In genomic region chr21:46381521-46381920, GRCh38 we compare ENCODE assay signal across 29 cellular contexts.
"Had no signal": no experiment of that assay in that cellular context is flagged by ENCODE, and none has a peak within 500 bp of the region (broad histone marks: within the 10 kb centered on the region; RNA-seq: fewer than 3 reads in every experiment).

No MANE protein-coding gene starts in this region.

- FAIRE-seq: astrocyte, urothelium cell line had no signal

- DNase-seq: activated CD4-positive, alpha-beta T cell treated with anti-CD3 and anti-CD28 coated beads for 36 hours; activated CD4-positive, alpha-beta T cell treated with anti-CD3 and anti-CD28 coated beads, Interleukin-2, amount 50 U/mL, for 48 hours; activated CD4-positive, CD25-positive, alpha-beta regulatory T cell; activated CD8-positive, alpha-beta memory T cell treated with anti-CD3 and anti-CD28 coated beads for 24 hours; activated effector memory CD4-positive, alpha-beta T cell treated with anti-CD3 and anti-CD28 coated beads, Interleukin-2, amount 50 U/mL, for 16 hours; activated naive CD4-positive, alpha-beta T cell treated with anti-CD3 and anti-CD28 coated beads for 36 hours; activated naive CD8-positive, alpha-beta T cell treated with anti-CD3 and anti-CD28 coated beads for 36 hours; activated T-cell treated with anti-CD3 and anti-CD28 coated beads, Interleukin-2, amount 50 U/mL, for 1 hour; caudate nucleus; esophagus squamous epithelium; foreskin melanocyte; islet precursor cell; left ventricle myocardium inferior; mesendoderm; mucosa of descending colon; right cardiac atrium; stimulated activated CD4-positive, alpha-beta T cell treated with anti-CD3 and anti-CD28 coated beads, Interleukin-15, amount 100 ng/mL, for 24 hours; stimulated activated naive CD8-positive, alpha-beta T cell treated with anti-CD3 and anti-CD28 coated beads, Interleukin-15, Interleukin-2, amounts not matched to agents 100 U/mL and 50 U/mL, for 24 hours; T-helper 1 cell had no signal

- H3K4me3 ChIP-seq: esophagus squamous epithelium, left ventricle myocardium inferior, lung, mucosa of descending colon, thoracic aorta had no signal

- H3K9me3 ChIP-seq: left ventricle myocardium inferior, mucosa of descending colon, neutrophil, thoracic aorta had no signal

- H3K27ac Mint-ChIP-seq: activated CD4-positive, alpha-beta T cell treated with anti-CD3 and anti-CD28 coated beads for 36 hours; activated naive CD4-positive, alpha-beta T cell treated with anti-CD3 and anti-CD28 coated beads for 36 hours; activated naive CD8-positive, alpha-beta T cell treated with anti-CD3 and anti-CD28 coated beads for 36 hours; activated T-helper 1 cell treated with anti-CD3 and anti-CD28 coated beads, Interleukin-12 subunit alpha, Interleukin-12 subunit beta, Interleukin-2, Interleukin-4 antibody, amounts not matched to agents 30 ng/mL and 10 ng/mL and 1 ng/mL, durations not matched to agents 14 hours and 24 hours and 36 hours; dendritic cell treated with granulocyte-macrophage colony-stimulating factor and Interleukin-4, amounts not matched to agents 40 ng/mL and 50 ng/mL, for 4 days; natural killer cell treated with Interleukin-12 subunit alpha and Interleukin-12 subunit beta and Interleukin-15 and Interleukin-18, amount 100 ng/mL, for 72 hours; T-helper 2 cell treated with Interferon-gamma antibody and Interleukin-4, amounts not matched to agents 5 μg/mL and 100 μg/mL, for 36 hours had no signal

- H3K27me3 Mint-ChIP-seq: activated CD4-positive, alpha-beta T cell treated with anti-CD3 and anti-CD28 coated beads for 36 hours; activated naive CD8-positive, alpha-beta T cell treated with anti-CD3 and anti-CD28 coated beads for 36 hours; dendritic cell treated with granulocyte-macrophage colony-stimulating factor and Interleukin-4, amounts not matched to agents 40 ng/mL and 50 ng/mL, for 4 days; natural killer cell treated with Interleukin-12 subunit alpha and Interleukin-12 subunit beta and Interleukin-15 and Interleukin-18, amount 100 ng/mL, for 72 hours had no signal

- H3K4me1 Mint-ChIP-seq: activated CD4-positive, alpha-beta T cell treated with anti-CD3 and anti-CD28 coated beads for 36 hours had no signal

- H3K27me3 ChIP-seq: esophagus squamous epithelium, neutrophil had no signal

- H3K27ac ChIP-seq: epithelial cell of prostate, esophagus squamous epithelium, left ventricle myocardium inferior, neutrophil, thoracic aorta had no signal

- H3K4me3 Mint-ChIP-seq: activated CD4-positive, alpha-beta T cell treated with anti-CD3 and anti-CD28 coated beads for 36 hours; activated naive CD4-positive, alpha-beta T cell treated with anti-CD3 and anti-CD28 coated beads for 36 hours; activated naive CD8-positive, alpha-beta T cell treated with anti-CD3 and anti-CD28 coated beads for 36 hours; activated T-helper 1 cell treated with anti-CD3 and anti-CD28 coated beads, Interleukin-12 subunit alpha, Interleukin-12 subunit beta, Interleukin-2, Interleukin-4 antibody, amounts not matched to agents 30 ng/mL and 10 ng/mL and 1 ng/mL, durations not matched to agents 14 hours and 24 hours and 36 hours; dendritic cell treated with granulocyte-macrophage colony-stimulating factor and Interleukin-4, amounts not matched to agents 40 ng/mL and 50 ng/mL, for 4 days; natural killer cell treated with Interleukin-12 subunit alpha and Interleukin-12 subunit beta and Interleukin-15 and Interleukin-18, amount 100 ng/mL, for 72 hours; T-helper 2 cell treated with Interferon-gamma antibody and Interleukin-4, amounts not matched to agents 5 μg/mL and 100 μg/mL, for 36 hours had no signal
